37 cellular contexts compared by ENCODE assay signal in genomic region chr10:12427276-12427675, GRCh38.
A peak's percentile ranks its signal among the peaks of the same experiment; 100 is the strongest.
DNase-seq lines count a peak whose midpoint lies in the region; ATAC-seq, FAIRE-seq and TF ChIP-seq lines count a peak whose summit lies in the region.
"Had no signal": no experiment of that assay in that cellular context is flagged by ENCODE, and none has a peak within 500 bp of the region (broad histone marks: within the 10 kb centered on the region; RNA-seq: fewer than 3 reads in every experiment).

No MANE protein-coding gene starts in this region.

- no peak for ATAC-seq in activated CD4-positive, CD25-positive, alpha-beta regulatory T cell treated with anti-CD3 and anti-CD28 coated beads, Interleukin-2, amount 50 U/mL, for 24 hours
- no peak for ATAC-seq in T-helper 17 cell
- ATAC-seq in GM18519 (IDR thresholded peaks at IDR 0.05; ENCODE audit: low FRiP score, unreplicated experiment): no peak
- no peak for ATAC-seq in GM21737 (IDR thresholded peaks at IDR 0.05; ENCODE audit: unreplicated experiment)
- ATAC-seq: A549; CD8-positive, alpha-beta T cell had no signal

- no peak overlapping the region for H3K4me3 Mint-ChIP-seq in T-helper 17 cell
- H3K4me3 Mint-ChIP-seq: B cell; CD14-positive monocyte; CD4-positive, alpha-beta memory T cell; CD4-positive, alpha-beta T cell; CD4-positive, CD25-positive, alpha-beta regulatory T cell; CD8-positive, alpha-beta memory T cell; CD8-positive, alpha-beta T cell had no signal

- TF ChIP-seq POLR2A in spleen (IDR thresholded peaks at IDR 0.05): no peak

- H3K27me3 Mint-ChIP-seq in T-helper 17 cell: no peaks in the 10 kb centered on the region
- H3K27me3 Mint-ChIP-seq: B cell; CD4-positive, alpha-beta memory T cell; CD4-positive, alpha-beta T cell; CD4-positive, CD25-positive, alpha-beta regulatory T cell; CD8-positive, alpha-beta memory T cell had no signal

- H3K4me1 ChIP-seq in spleen: peaks cover 0 to 21% (median 15%) of the 10 kb centered on the region in 6 donors
- H3K4me1 ChIP-seq: A549, BE2C, Caco-2 had no signal

- intact Hi-C loops in spleen (cut with DNase I; ENCODE audit: low total_unique reads): no loop called here

- H3K4me3 ChIP-seq in spleen: no peak overlapping the region
- H3K4me3 ChIP-seq: A549; BLaER1; BLaER1 treated with 17β-estradiol and CSF1 and Interleukin-3, amounts not matched to agents 10 nM and 100 nM had no signal

- no peaks in the 10 kb centered on the region for H3K36me3 ChIP-seq in spleen
- H3K36me3 ChIP-seq: BE2C had no signal

- H3K27ac ChIP-seq in spleen: no peak overlapping the region
- H3K27ac ChIP-seq: 22Rv1; A549; BLaER1; BLaER1 treated with 17β-estradiol and CSF1 and Interleukin-3, amounts not matched to agents 10 nM and 100 nM; C4-2B had no signal

- H3K27me3 ChIP-seq in spleen (replicated peaks in 1 of 7): no peaks in the 10 kb centered on the region
- H3K27me3 ChIP-seq: BE2C; BLaER1; BLaER1 treated with 17β-estradiol and CSF1 and Interleukin-3, amounts not matched to agents 10 nM and 100 nM had no signal

- no peak for FAIRE-seq in urothelium cell line (lab: Jason Lieb, UNC)
- FAIRE-seq: A204.1, A549, D721Med had no signal

- WGBS in spleen, 5 donors: 93 to 97% (median 96%) methylated on average over 8 of the region's 8 CpGs

- peaks cover 5% of the 10 kb centered on the region for H3K36me3 Mint-ChIP-seq in T-helper 17 cell (ENCODE audit: low read depth)
- H3K36me3 Mint-ChIP-seq: CD14-positive monocyte had no signal

- H3K9me3 ChIP-seq in T-helper 17 cell (ENCODE audit: control insufficient read depth, low read length, poor library complexity, severe bottlenecking) (no peaks in the 10 kb centered on the region), spleen (no peaks in the 10 kb centered on the region)
- H3K9me3 ChIP-seq: A549, BE2C, Caco-2 had no signal

- peaks cover 30% of the 10 kb centered on the region for H3K4me1 Mint-ChIP-seq in T-helper 17 cell

- H3K27ac Mint-ChIP-seq in T-helper 17 cell: peak overlapping the region; percentile 75
- H3K27ac Mint-ChIP-seq: B cell; CD14-positive monocyte; CD4-positive, alpha-beta T cell; CD8-positive, alpha-beta T cell had no signal

- no peak for TF ChIP-seq CTCF in spleen (IDR thresholded peaks at IDR 0.05 in 8 of 11, conservative IDR thresholded peaks at IDR 0.05 in 3 of 11)

- peak; percentile 7 for DNase-seq in activated CD4-positive, CD25-positive, alpha-beta regulatory T cell treated with anti-CD3 and anti-CD28 coated beads, Interleukin-2, amount 50 U/mL, for 72 hours
- DNase-seq in T-helper 17 cell (no peak), mesenteric fat pad (ENCODE audit: low spot score) (peak; percentile 77), spleen (peak; percentile 72), urothelium cell line (ENCODE audit: low spot score) (no peak)
- DNase-seq: 8988T; ACHN; AML-193; BE2C; C1 segment of cervical spinal cord; Calu3; CD4-positive, alpha-beta memory T cell; CD4-positive, alpha-beta T cell; CD4-positive, CD25-positive, alpha-beta regulatory T cell; CD8-positive, alpha-beta memory T cell; CD8-positive, alpha-beta T cell; COR-L47; DMS 273 treated with DMSO at 0.1 percent for 48 hours; DMS153; DMS53; DMS79; DMS79 treated with DMSO at 0.1 percent for 48 hours; DND-41; EL had no signal

Comparison
In these comparisons a context has a peak if more than half of its experiments do, and no peak if none do; other contexts are left out.
1. DNase-seq: peak in activated CD4-positive, CD25-positive, alpha-beta regulatory T cell treated with anti-CD3 and anti-CD28 coated beads, Interleukin-2, amount 50 U/mL, for 72 hours (single experiment), mesenteric fat pad (single experiment) and spleen (single experiment); none in T-helper 17 cell (0 of 3) and urothelium cell line (single experiment).